In genomic region chr2:112706170-112706664, GRCh38 we compare ENCODE assay signal across 2 cellular contexts.
TF ChIP-seq lines count a peak whose summit lies in the region.

No MANE protein-coding gene starts in this region.

TF ChIP-seq in SK-N-SH, 30 proteins besides CTCF, POLR2A, EP300 and RAD21 (continued from another document):
- TF ChIP-seq PBX3 (IDR thresholded peaks at IDR 0.05) (no peak), NRF1 (IDR thresholded peaks at IDR 0.05; ENCODE audit: low read depth, low read length) (no peak), USF2 (IDR thresholded peaks at IDR 0.05; ENCODE audit: borderline replicate concordance, low read depth, low read length) (no peak), IRF3 (IDR thresholded peaks at IDR 0.05; ENCODE audit: low read depth, low read length) (no peak)
TF ChIP-seq in SK-N-SH: peak in this region for 0.

TF ChIP-seq in H1, 55 proteins besides CTCF, POLR2A, EP300 and RAD21:
- no peak for TF ChIP-seq ATF2 (IDR thresholded peaks at IDR 0.05; ENCODE audit: low read length)
- TF ChIP-seq GABPA (IDR thresholded peaks at IDR 0.05; ENCODE audit: borderline replicate concordance, insufficient read depth, low read length): no peak
- TF ChIP-seq EGR1 (IDR thresholded peaks at IDR 0.05; ENCODE audit: borderline replicate concordance, low read depth, low read length): no peak
- no peak for TF ChIP-seq SAP30 (IDR thresholded peaks at IDR 0.05; ENCODE audit: insufficient read depth, insufficient replicate concordance, low read length)
- TF ChIP-seq EZH2 (IDR thresholded peaks at IDR 0.05; ENCODE audit: low read depth, low read length, severe bottlenecking): no peak
- no peak for TF ChIP-seq JUN (IDR thresholded peaks at IDR 0.05; ENCODE audit: low read depth, low read length)
- no peak for TF ChIP-seq SIRT6 (IDR thresholded peaks at IDR 0.05; ENCODE audit: low read length)
- TF ChIP-seq HDAC2 (IDR thresholded peaks at IDR 0.05; ENCODE audit: borderline replicate concordance in 1 of 2, low read depth in 2 of 2, low read length in 2 of 2): no peak
- TF ChIP-seq CHD2 (IDR thresholded peaks at IDR 0.05; ENCODE audit: low read length): no peak
- no peak for TF ChIP-seq FOSL1 (IDR thresholded peaks at IDR 0.05; ENCODE audit: insufficient read depth, low read depth, low read length)
- TF ChIP-seq RXRA (IDR thresholded peaks at IDR 0.05; ENCODE audit: insufficient read depth, low read depth, low read length): no peak
- TF ChIP-seq MAX (IDR thresholded peaks at IDR 0.05): no peak
- no peak for TF ChIP-seq TAF1 (IDR thresholded peaks at IDR 0.05; ENCODE audit: low read depth, low read length)
- TF ChIP-seq SP4 (IDR thresholded peaks at IDR 0.05; ENCODE audit: low read length): no peak
- TF ChIP-seq RNF2 (IDR thresholded peaks at IDR 0.05; ENCODE audit: borderline replicate concordance, low read depth, low read length, missing control alignments, poor library complexity, severe bottlenecking): no peak
- no peak for TF ChIP-seq BCL11A (IDR thresholded peaks at IDR 0.05; ENCODE audit: low read depth in 2 of 2, low read length in 2 of 2)
